Comparison of ENCODE assay signal across 31 cellular contexts in the genomic region with DNA sequence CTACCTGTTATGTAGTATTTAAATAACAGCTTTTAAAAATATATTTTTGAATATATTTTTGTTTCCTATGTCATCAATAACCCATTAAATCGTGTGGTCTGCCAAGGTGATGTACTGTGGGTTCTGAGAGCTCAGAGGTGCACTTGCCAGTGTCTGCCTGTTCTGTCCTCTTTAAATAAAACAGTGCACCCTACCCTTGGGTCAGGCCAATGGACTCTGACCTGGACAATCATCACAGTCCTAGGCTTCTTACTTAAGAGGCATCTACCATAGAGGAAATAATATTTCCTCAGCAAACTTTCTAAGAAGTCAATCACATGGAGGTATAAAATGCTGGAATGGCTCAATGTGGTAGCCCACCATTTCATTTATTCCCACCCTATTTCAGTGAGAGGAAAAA. TPM values are rescaled to one million over a fixed set of nuclear protein-coding genes. Genes with fewer than 3 reads are reported as not detected.
"Had no signal": no experiment of that assay in that cellular context is flagged by ENCODE, and none has a peak within 500 bp of the region (broad histone marks: within the 10 kb centered on the region; RNA-seq: fewer than 3 reads in every experiment).

No MANE protein-coding gene starts in this region.

- H3K27ac ChIP-seq: colonic mucosa, coronary artery, dorsolateral prefrontal cortex, epithelial cell of prostate, esophagus muscularis mucosa, esophagus squamous epithelium, foreskin keratinocyte, gastrocnemius medialis, gastroesophageal sphincter, heart left ventricle, heart right ventricle had no signal

- H3K9me3 ChIP-seq: colonic mucosa, esophagus muscularis mucosa, esophagus squamous epithelium, gastrocnemius medialis, gastroesophageal sphincter, heart left ventricle had no signal

- H3K27me3 ChIP-seq: colonic mucosa, esophagus muscularis mucosa, esophagus squamous epithelium, foreskin keratinocyte, gastrocnemius medialis, gastroesophageal sphincter, heart left ventricle had no signal

- H3K9me3 Mint-ChIP-seq: dendritic cell treated with granulocyte-macrophage colony-stimulating factor and Interleukin-4, amounts not matched to agents 40 ng/mL and 50 ng/mL, for 4 days; effector memory CD8-positive, alpha-beta T cell had no signal

- DNase-seq: colonic mucosa; cortex of kidney; dermis blood vessel endothelial cell; dorsolateral prefrontal cortex; effector CD4-positive, alpha-beta T cell; effector CD8-positive, alpha-beta T cell; effector memory CD4-positive, alpha-beta T cell; effector memory CD8-positive, alpha-beta T cell; endodermal cell; erythroblast; esophagus squamous epithelium; foreskin fibroblast; foreskin keratinocyte; foreskin melanocyte; gastrocnemius medialis; glutamatergic neuron; head of caudate nucleus; heart left ventricle; heart right ventricle had no signal

- H3K27ac Mint-ChIP-seq: dendritic cell treated with granulocyte-macrophage colony-stimulating factor and Interleukin-4, amounts not matched to agents 40 ng/mL and 50 ng/mL, for 4 days; effector memory CD8-positive, alpha-beta T cell; endodermal cell had no signal

- ATAC-seq: effector memory CD8-positive, alpha-beta T cell; esophagus mucosa; foreskin keratinocyte; gastrocnemius medialis; gastroesophageal sphincter; heart left ventricle; heart right ventricle had no signal

- H3K4me1 ChIP-seq: colonic mucosa, esophagus muscularis mucosa, esophagus squamous epithelium, foreskin keratinocyte, gastrocnemius medialis, gastroesophageal sphincter, heart left ventricle, heart right ventricle had no signal

- H3K27me3 Mint-ChIP-seq: dendritic cell treated with granulocyte-macrophage colony-stimulating factor and Interleukin-4, amounts not matched to agents 40 ng/mL and 50 ng/mL, for 4 days; effector memory CD8-positive, alpha-beta T cell had no signal

- H3K4me3 ChIP-seq: colonic mucosa, coronary artery, dorsolateral prefrontal cortex, esophagus muscularis mucosa, esophagus squamous epithelium, gastrocnemius medialis, gastroesophageal sphincter, heart left ventricle, heart right ventricle had no signal

- H3K36me3 ChIP-seq: colonic mucosa, esophagus muscularis mucosa, esophagus squamous epithelium, gastrocnemius medialis, gastroesophageal sphincter, heart left ventricle, heart right ventricle had no signal

- H3K4me3 Mint-ChIP-seq: dendritic cell treated with granulocyte-macrophage colony-stimulating factor and Interleukin-4, amounts not matched to agents 40 ng/mL and 50 ng/mL, for 4 days; effector memory CD8-positive, alpha-beta T cell; endodermal cell had no signal

- FAIRE-seq: endometrium, endothelial cell of umbilical vein, frontal cortex had no signal

RNA-seq across cellular contexts. Expression of a gene that starts 26.0 kb away (rescaled TPM):
- total RNA-seq: colonic mucosa, endothelial cell of umbilical vein, epithelial cell of proximal tubule, esophagus muscularis mucosa, fibroblast of lung, glomerular endothelial cell had no signal
- polyA plus RNA-seq: endothelial cell of umbilical vein had no signal
